In genomic region chr21:46067505-46068201, GRCh38 we compare ENCODE assay signal across 16 cellular contexts. TPM values are rescaled to one million over a fixed set of nuclear protein-coding genes. Genes with fewer than 3 reads are reported as not detected.
DNase-seq lines count a peak whose midpoint lies in the region; ATAC-seq and TF ChIP-seq lines count a peak whose summit lies in the region.
"Had no signal": no experiment of that assay in that cellular context is flagged by ENCODE, and none has a peak within 500 bp of the region (broad histone marks: within the 10 kb centered on the region; RNA-seq: fewer than 3 reads in every experiment).

No MANE protein-coding gene starts in this region.

- H3K79me2 ChIP-seq in H9 (ENCODE audit: insufficient read depth, low read length) = no peaks in the 10 kb centered on the region

- no peak overlapping the region for H2BK20ac ChIP-seq in H9 (ENCODE audit: low read depth, low read length, poor library complexity, severe bottlenecking)

- peak; percentile 28 for DNase-seq in H9
- DNase-seq in chondrocyte (ENCODE audit: low spot score) = peak; percentile 91
- DNase-seq in COR-L47 (lab: John Stamatoyannopoulos, UW) = no peak
- no peak for DNase-seq in NCI-H2171 (lab: John Stamatoyannopoulos, UW)
- no peak for DNase-seq in stimulated activated naive CD8-positive, alpha-beta T cell treated with anti-CD3 and anti-CD28 coated beads, Interleukin-15, amount 100 ng/mL, for 72 hours
- DNase-seq: activated CD4-positive, CD25-positive, alpha-beta regulatory T cell treated with anti-CD3 and anti-CD28 coated beads, Interleukin-2, amount 50 U/mL, for 72 hours; DMS 273 treated with DMSO at 0.1 percent for 48 hours; effector CD8-positive, alpha-beta T cell; NCI-H1694 treated with DMSO at 0.1 percent for 48 hours; NCI-H524 treated with DMSO at 0.1 percent for 48 hours; T-helper 1 cell had no signal

- H3K4me1 ChIP-seq in H9 (ENCODE audit: insufficient read depth, low read length) (no peaks in the 10 kb centered on the region), mesodermal cell (ENCODE audit: control insufficient read depth, insufficient read depth, low read length, poor library complexity, severe bottlenecking) (peaks cover 6% of the 10 kb centered on the region), stomach smooth muscle (ENCODE audit: control insufficient read depth, insufficient read depth, low read length) (peaks cover 40% of the 10 kb centered on the region)

- H3K18ac ChIP-seq in H9 (ENCODE audit: insufficient read length, low read depth, low read length) = no peak overlapping the region

- H4K91ac ChIP-seq in H9 (ENCODE audit: insufficient read length, low read depth, low read length) = no peak overlapping the region

- H3K9ac ChIP-seq in H9 (ENCODE audit: extremely low read depth, insufficient read length, low read length) (no peak overlapping the region), stomach smooth muscle (ENCODE audit: low read length in 2 of 2) (peak overlapping the region in 1 of 2 donors; percentile 58)

- no peak overlapping the region for H2BK12ac ChIP-seq in H9 (ENCODE audit: insufficient read length, low read depth, low read length)

- H3K27me3 ChIP-seq in H9 (ENCODE audit: insufficient read depth, low read length) = no peaks in the 10 kb centered on the region
- no peaks in the 10 kb centered on the region for H3K27me3 ChIP-seq in stomach smooth muscle (ENCODE audit: control insufficient read depth in 1 of 2, insufficient read depth in 2 of 2, low read length in 2 of 2)

- no peaks in the 10 kb centered on the region for H4K20me1 ChIP-seq in H9 (ENCODE audit: control insufficient read depth, insufficient read depth, insufficient read length)

- WGBS in H9 (ENCODE audit: extremely low coverage, insufficient read length, low lambda C conversion rate) = no CpG with 5 or more reads among the region's 32 CpGs
- 90 to 95% methylated on average over 26 to 32 of the region's 32 CpGs for WGBS in mesodermal cell (ENCODE audit: insufficient coverage in 2 of 2), 2 experiments

- no peak overlapping the region for H3K56ac ChIP-seq in H9 (ENCODE audit: insufficient read length, low read depth, low read length)

- H3K4me3 ChIP-seq in mesodermal cell (ENCODE audit: extremely low read depth, insufficient read depth, low read length, poor library complexity, severe bottlenecking) = no peak overlapping the region
- H3K4me3 ChIP-seq in stomach smooth muscle (ENCODE audit: low read length in 2 of 2) = no peak overlapping the region

- H2BK120ac ChIP-seq in H9 (ENCODE audit: low read depth, low read length, poor library complexity, severe bottlenecking) = no peak overlapping the region

- no peak overlapping the region for H2BK15ac ChIP-seq in H9 (ENCODE audit: low read depth, low read length)

- no peak overlapping the region for H3T11ph ChIP-seq in H9 (ENCODE audit: low read length)

- no peak overlapping the region for H2AFZ ChIP-seq in H9 (ENCODE audit: low read length)

- H2BK5ac ChIP-seq in H9 (ENCODE audit: insufficient read length, low read length) = no peak overlapping the region

- no peaks in the 10 kb centered on the region for H3K36me3 ChIP-seq in mesodermal cell (ENCODE audit: control insufficient read depth, insufficient read depth, low read length)
- no peaks in the 10 kb centered on the region for H3K36me3 ChIP-seq in stomach smooth muscle (ENCODE audit: control insufficient read depth in 2 of 2, insufficient read depth in 2 of 2, low read length in 2 of 2)

- no peak overlapping the region for H4K8ac ChIP-seq in H9 (replicated peaks; ENCODE audit: insufficient read length, low read depth, low read length)

- no peaks in the 10 kb centered on the region for H3K79me1 ChIP-seq in H9 (ENCODE audit: insufficient read depth, low read depth, low read length, poor library complexity, severe bottlenecking)

- H2AK5ac ChIP-seq in H9 (ENCODE audit: insufficient read length, low read length) = no peak overlapping the region

- peaks cover 19% of the 10 kb centered on the region for H3K27me3 Mint-ChIP-seq in H9 (ENCODE audit: low read depth)
- H3K27me3 Mint-ChIP-seq in chondrocyte (ENCODE audit: low read depth) = no peaks in the 10 kb centered on the region
- no peaks in the 10 kb centered on the region for H3K27me3 Mint-ChIP-seq in stimulated activated naive CD8-positive, alpha-beta T cell treated with anti-CD3 and anti-CD28 coated beads, Interleukin-15, amount 100 ng/mL, for 72 hours

- H3K4ac ChIP-seq in H9 (ENCODE audit: low read depth, low read length) = no peak overlapping the region

- no peak for ATAC-seq in GM21825 (IDR thresholded peaks at IDR 0.05; ENCODE audit: unreplicated experiment)
- no peak for ATAC-seq in stimulated activated naive CD8-positive, alpha-beta T cell treated with anti-CD3 and anti-CD28 coated beads, Interleukin-15, amount 100 ng/mL, for 72 hours
- ATAC-seq: HCT116 had no signal

- no peak overlapping the region; the same call in 1 of the 2 replicates for H3K14ac ChIP-seq in H9 (ENCODE audit: insufficient read depth, low read length)

- no peak overlapping the region for H3K23ac ChIP-seq in H9 (ENCODE audit: insufficient read length, low read depth, low read length)

- no peaks in the 10 kb centered on the region for H3K23me2 ChIP-seq in H9 (ENCODE audit: insufficient read length, low read depth, low read length, poor library complexity, severe bottlenecking)

- H3K9me3 Mint-ChIP-seq in H9 (peaks cover 17% of the 10 kb centered on the region in 2 experiments), chondrocyte (ENCODE audit: low read depth) (peaks cover 2% of the 10 kb centered on the region)
- peaks cover 0 to 6% of the 10 kb centered on the region in 2 donors for H3K9me3 Mint-ChIP-seq in stimulated activated naive CD8-positive, alpha-beta T cell treated with anti-CD3 and anti-CD28 coated beads, Interleukin-15, amount 100 ng/mL, for 72 hours

- H3K9me3 ChIP-seq in H9 (ENCODE audit: control insufficient read depth, low read depth, low read length) = peaks cover 8% of the 10 kb centered on the region
- H3K9me3 ChIP-seq in mesodermal cell (ENCODE audit: control insufficient read depth, low read length) = peaks cover 4% of the 10 kb centered on the region
- peaks cover 0 to 7% of the 10 kb centered on the region in 2 donors for H3K9me3 ChIP-seq in stomach smooth muscle (ENCODE audit: control insufficient read depth in 2 of 2, low read length in 2 of 2)

- H3K27ac ChIP-seq in H9 (ENCODE audit: insufficient read length, low read depth, low read length) (no peak overlapping the region), mesodermal cell (ENCODE audit: low read depth, low read length, severe bottlenecking) (peak overlapping the region; percentile 47), stomach smooth muscle (ENCODE audit: low read length) (peak overlapping the region; percentile 84)

- peaks cover 0 to 12% (median 3%) of the 10 kb centered on the region in 3 experiments; a peak in 5 of 7 replicates for H3K36me3 Mint-ChIP-seq in H9 (ENCODE audit: insufficient read depth in 1 of 3, low read depth in 3 of 3)
- H3K36me3 Mint-ChIP-seq in chondrocyte (ENCODE audit: low read depth) = no peaks in the 10 kb centered on the region

- H3K4me2 ChIP-seq in H9 (ENCODE audit: insufficient read depth, insufficient read length, low read length) = no peak overlapping the region

- peaks cover 9 to 14% of the 10 kb centered on the region in 2 experiments for H3K4me1 Mint-ChIP-seq in H9
- H3K4me1 Mint-ChIP-seq in chondrocyte (ENCODE audit: low read depth) = peaks cover 40% of the 10 kb centered on the region
- H3K4me1 Mint-ChIP-seq in stimulated activated naive CD8-positive, alpha-beta T cell treated with anti-CD3 and anti-CD28 coated beads, Interleukin-15, amount 100 ng/mL, for 72 hours = peaks cover 24% of the 10 kb centered on the region
- H3K4me1 Mint-ChIP-seq: B cell had no signal

- H3K4me3 Mint-ChIP-seq in H9 (no peak overlapping the region), chondrocyte (ENCODE audit: unreplicated experiment) (peak overlapping the region; percentile 0)
- H3K4me3 Mint-ChIP-seq in stimulated activated naive CD8-positive, alpha-beta T cell treated with anti-CD3 and anti-CD28 coated beads, Interleukin-15, amount 100 ng/mL, for 72 hours = no peak overlapping the region
- H3K4me3 Mint-ChIP-seq: B cell had no signal

- H3K27ac Mint-ChIP-seq in H9 (peak overlapping the region in 1 of 3 experiments; percentile 71; a peak in 2 of 7 replicates), chondrocyte (ENCODE audit: unreplicated experiment) (peak overlapping the region; percentile 95)
- peak overlapping the region in 1 of 2 donors; percentile 50 for H3K27ac Mint-ChIP-seq in stimulated activated naive CD8-positive, alpha-beta T cell treated with anti-CD3 and anti-CD28 coated beads, Interleukin-15, amount 100 ng/mL, for 72 hours
- H3K27ac Mint-ChIP-seq: B cell had no signal

- TF ChIP-seq CTCF in H9 (conservative IDR thresholded peaks at IDR 0.05) (no peak), chondrocyte (IDR thresholded peaks at IDR 0.05) (no peak)

- no peak overlapping the region for H4K5ac ChIP-seq in H9 (ENCODE audit: insufficient read length, low read depth, low read length)

RNA-seq across cellular contexts. Expression of gene COL6A2, which starts 30.3 kb away (rescaled TPM):
- total RNA-seq in H9 (2021) (124 and 129 TPM in 2 replicates), chondrocyte (1,314 to 1,671 TPM (median 1,646 TPM) in 3 replicates)
- 360 TPM for polyA plus RNA-seq in mesodermal cell (2013, experiment 1 of 2)
- 326 TPM for polyA plus RNA-seq in mesodermal cell (2013, experiment 2 of 2)

Comparison
In these comparisons a context has a peak if more than half of its experiments do, and no peak if none do; other contexts are left out.
1. DNase-seq: peak in H9 (single experiment) and chondrocyte (single experiment); none in COR-L47 (single experiment), NCI-H2171 (single experiment) and stimulated activated naive CD8-positive, alpha-beta T cell treated with anti-CD3 and anti-CD28 coated beads, Interleukin-15, amount 100 ng/mL, for 72 hours (0 of 2).
2. RNA of gene COL6A2, which starts 30.3 kb away (total RNA-seq): 1,314 to 1,671 TPM in chondrocyte; 124 to 129 TPM in H9; every median in the first group is over 10 times any median in the second.